18 cellular contexts compared by ENCODE assay signal in genomic region chr19:6064703-6065073, GRCh38. TPM values are rescaled to one million over a fixed set of nuclear protein-coding genes. Genes with fewer than 3 reads are reported as not detected.
DNase-seq lines count a peak whose midpoint lies in the region; ATAC-seq and TF ChIP-seq lines count a peak whose summit lies in the region.
"Had no signal": no experiment of that assay in that cellular context is flagged by ENCODE, and none has a peak within 500 bp of the region (broad histone marks: within the 10 kb centered on the region; RNA-seq: fewer than 3 reads in every experiment).

No MANE protein-coding gene starts in this region.

- TF ChIP-seq EP300 in upper lobe of left lung (IDR thresholded peaks at IDR 0.05): no peak

- no peak for TF ChIP-seq POLR2A in upper lobe of left lung (IDR thresholded peaks at IDR 0.05)

- peaks cover 33% of the 10 kb centered on the region for H3K79me2 ChIP-seq in mammary epithelial cell (ENCODE audit: insufficient read depth, low read length)

- no peak overlapping the region for H3K4me2 ChIP-seq in mammary epithelial cell (ENCODE audit: insufficient read depth, low read depth, low read length)

- ATAC-seq in heart right ventricle (no peak), Right ventricle myocardium inferior (no peak), upper lobe of left lung (ENCODE audit: low FRiP score in 2 of 2) (no peak)
- ATAC-seq: Panc1 had no signal

- no peak overlapping the region for H3K9ac ChIP-seq in mammary epithelial cell (ENCODE audit: insufficient read depth, low read length)
- peak overlapping the region; percentile 20 for H3K9ac ChIP-seq in muscle layer of colon (ENCODE audit: low read length)

- peak overlapping the region in 8 of 10 donors; percentile 12 to 93 (median 88) for H3K27ac ChIP-seq in heart right ventricle
- H3K27ac ChIP-seq in mammary epithelial cell (ENCODE audit: insufficient read depth, low read depth, low read length): peak overlapping the region; percentile 20
- H3K27ac ChIP-seq in muscle layer of colon (ENCODE audit: low read depth, low read length): peak overlapping the region; percentile 90
- peak overlapping the region in 3 of 4 donors; percentile 77 to 97 (median 91) for H3K27ac ChIP-seq in upper lobe of left lung

- BruUV-seq in mammary epithelial cell (replicated peaks; lab: Mats Ljungman, UMichigan): no TSS peak

- H2AFZ ChIP-seq in mammary epithelial cell (ENCODE audit: low read depth, low read length): no peak overlapping the region

- no peaks in the 10 kb centered on the region for H4K20me1 ChIP-seq in mammary epithelial cell (ENCODE audit: insufficient read depth, low read length)

- no peak overlapping the region for H3K4me3 ChIP-seq in heart right ventricle
- no peak overlapping the region for H3K4me3 ChIP-seq in mammary epithelial cell (replicated peaks in 1 of 3; ENCODE audit: insufficient read depth in 1 of 3, low read depth in 2 of 3, low read length in 3 of 3)
- H3K4me3 ChIP-seq in muscle layer of colon (ENCODE audit: low read depth in 1 of 2, low read length in 2 of 2): no peak overlapping the region
- H3K4me3 ChIP-seq in upper lobe of left lung: no peak overlapping the region
- H3K4me3 ChIP-seq: tibial nerve had no signal

- CTCF ChIA-PET in mammary epithelial cell (lab: Charles Lee; ENCODE audit: low non-redundant PET): no interaction called here

- in situ Hi-C loops in mammary epithelial cell (cut with MboI; ENCODE audit: low sequenced_read_pairs in 2 of 2): no loop called here

- H3K4me1 ChIP-seq in heart right ventricle (peaks cover 27 to 93% (median 77%) of the 10 kb centered on the region in 9 donors), mammary epithelial cell (ENCODE audit: insufficient read depth, low read length) (peaks cover 66% of the 10 kb centered on the region), muscle layer of colon (ENCODE audit: insufficient read depth, low read length) (peaks cover 98% of the 10 kb centered on the region), upper lobe of left lung (peaks cover 64 to 88% (median 85%) of the 10 kb centered on the region in 4 donors)

- DNase-seq in heart right ventricle (no peak), Right ventricle myocardium inferior (ENCODE audit: missing footprints) (no peak), mammary epithelial cell (no peak), upper lobe of left lung (no peak), dedifferentiated amniotic fluid mesenchymal stem cell (ENCODE audit: extremely low spot score) (no peak), CD1c-positive myeloid dendritic cell (ENCODE audit: extremely low spot score) (no peak), NCI-H1092 treated with DMSO at 0.1 percent for 48 hours (lab: John Stamatoyannopoulos, UW) (no peak)
- DNase-seq: activated CD4-positive, CD25-positive, alpha-beta regulatory T cell; activated CD8-positive, alpha-beta memory T cell treated with anti-CD3 and anti-CD28 coated beads for 24 hours; amygdala; glutamatergic neuron; NCI-H2081; NCI-H69; stimulated activated CD4-positive, alpha-beta T cell treated with anti-CD3 and anti-CD28 coated beads, Interleukin-4, amount 100 ng/mL, for 24 hours; stimulated activated CD8-positive, alpha-beta memory T cell treated with anti-CD3 and anti-CD28 coated beads, Interleukin-4, amount 100 ng/mL, for 48 hours had no signal

- H3K36me3 ChIP-seq in heart right ventricle: no peaks in the 10 kb centered on the region
- H3K36me3 ChIP-seq in mammary epithelial cell (ENCODE audit: insufficient read depth, low read length): no peaks in the 10 kb centered on the region
- no peaks in the 10 kb centered on the region for H3K36me3 ChIP-seq in muscle layer of colon (ENCODE audit: insufficient read depth, low read length)
- no peaks in the 10 kb centered on the region for H3K36me3 ChIP-seq in upper lobe of left lung
- H3K36me3 ChIP-seq: tibial nerve had no signal

- H3K9me3 ChIP-seq in heart right ventricle (no peaks in the 10 kb centered on the region), mammary epithelial cell (replicated peaks; ENCODE audit: insufficient read depth, low read length) (no peaks in the 10 kb centered on the region), muscle layer of colon (ENCODE audit: low read length) (no peaks in the 10 kb centered on the region), upper lobe of left lung (no peaks in the 10 kb centered on the region)
- H3K9me3 ChIP-seq: tibial nerve had no signal

- no peak for TF ChIP-seq CTCF in heart right ventricle (IDR thresholded peaks at IDR 0.05)
- no peak for TF ChIP-seq CTCF in mammary epithelial cell (conservative IDR thresholded peaks at IDR 0.05 in 1 of 2, IDR thresholded peaks at IDR 0.05 in 1 of 2; ENCODE audit: extremely low read depth in 1 of 2, insufficient read depth in 1 of 2, low read depth in 1 of 2, low read length in 2 of 2)
- TF ChIP-seq CTCF in upper lobe of left lung (IDR thresholded peaks at IDR 0.05): no peak

- dilution Hi-C loops in mammary epithelial cell (cut with HindIII; ENCODE audit: low sequenced_read_pairs): no loop called here

- 93 to 95% methylated on average over 2 of the region's 2 CpGs for WGBS in heart right ventricle, 2 donors
- WGBS in mammary epithelial cell (ENCODE audit: low coverage, missing lambda C conversion rate): 90% methylated on average over 2 of the region's 2 CpGs
- WGBS in upper lobe of left lung, 2 donors: 84 to 93% methylated on average over 2 of the region's 2 CpGs

- H3K27me3 ChIP-seq in heart right ventricle: no peaks in the 10 kb centered on the region
- H3K27me3 ChIP-seq in mammary epithelial cell (ENCODE audit: insufficient read depth, low read length): no peaks in the 10 kb centered on the region
- no peaks in the 10 kb centered on the region for H3K27me3 ChIP-seq in muscle layer of colon (ENCODE audit: control insufficient read depth in 1 of 2, insufficient read depth in 2 of 2, low read length in 2 of 2)
- H3K27me3 ChIP-seq in upper lobe of left lung: no peaks in the 10 kb centered on the region
- H3K27me3 ChIP-seq: tibial nerve had no signal

- intact Hi-C loops in heart right ventricle (cut with DNase I): loop anchor here in 5 of 10 donors (5.0 kb wide), 3 partner anchors 33 to 43 kb away; no protein-coding TSS in a partner anchor
- intact Hi-C loops in Right ventricle myocardium inferior (cut with DNase I): no loop called here
- intact Hi-C loops in mammary epithelial cell (cut with micrococcal nuclease): no loop called here

RNA-seq across cellular contexts. Expression of gene RFX2, which starts 45.6 kb away (rescaled TPM):
- total RNA-seq in heart right ventricle (10 to 100 TPM in 1 of 10 donors, 1 to 10 TPM in 9; 4.2 to 11.5 (median 5.0) TPM), Right ventricle myocardium inferior (5.4 TPM), mammary epithelial cell (10 to 100 TPM in 1 of 2 donors, 1 to 10 TPM in 1; 6.5 to 15.6 TPM), upper lobe of left lung (100 to 1,000 TPM in 1 of 6 donors, 10 to 100 TPM in 5; 14.3 to 111 (median 28.6) TPM)
- polyA plus RNA-seq in heart right ventricle (10 to 100 TPM in 1 of 2 donors, 1 to 10 TPM in 1; 6.6 to 17.4 TPM), mammary epithelial cell (8.2 TPM)
- polyA minus RNA-seq in mammary epithelial cell: 48.1 TPM

Comparison
In these comparisons a context has a peak if more than half of its experiments do, and no peak if none do; other contexts are left out.
1. H3K27ac ChIP-seq: peak in every context shown above with its lines; median percentile 91 in upper lobe of left lung; 90 in muscle layer of colon; 88 in heart right ventricle; 20 in mammary epithelial cell.